Comparison of ENCODE assay signal across 1 cellular context in genomic region chr11:74170694-74171629, GRCh38.
TF ChIP-seq lines count a peak whose summit lies in the region.

A gene with protein sequence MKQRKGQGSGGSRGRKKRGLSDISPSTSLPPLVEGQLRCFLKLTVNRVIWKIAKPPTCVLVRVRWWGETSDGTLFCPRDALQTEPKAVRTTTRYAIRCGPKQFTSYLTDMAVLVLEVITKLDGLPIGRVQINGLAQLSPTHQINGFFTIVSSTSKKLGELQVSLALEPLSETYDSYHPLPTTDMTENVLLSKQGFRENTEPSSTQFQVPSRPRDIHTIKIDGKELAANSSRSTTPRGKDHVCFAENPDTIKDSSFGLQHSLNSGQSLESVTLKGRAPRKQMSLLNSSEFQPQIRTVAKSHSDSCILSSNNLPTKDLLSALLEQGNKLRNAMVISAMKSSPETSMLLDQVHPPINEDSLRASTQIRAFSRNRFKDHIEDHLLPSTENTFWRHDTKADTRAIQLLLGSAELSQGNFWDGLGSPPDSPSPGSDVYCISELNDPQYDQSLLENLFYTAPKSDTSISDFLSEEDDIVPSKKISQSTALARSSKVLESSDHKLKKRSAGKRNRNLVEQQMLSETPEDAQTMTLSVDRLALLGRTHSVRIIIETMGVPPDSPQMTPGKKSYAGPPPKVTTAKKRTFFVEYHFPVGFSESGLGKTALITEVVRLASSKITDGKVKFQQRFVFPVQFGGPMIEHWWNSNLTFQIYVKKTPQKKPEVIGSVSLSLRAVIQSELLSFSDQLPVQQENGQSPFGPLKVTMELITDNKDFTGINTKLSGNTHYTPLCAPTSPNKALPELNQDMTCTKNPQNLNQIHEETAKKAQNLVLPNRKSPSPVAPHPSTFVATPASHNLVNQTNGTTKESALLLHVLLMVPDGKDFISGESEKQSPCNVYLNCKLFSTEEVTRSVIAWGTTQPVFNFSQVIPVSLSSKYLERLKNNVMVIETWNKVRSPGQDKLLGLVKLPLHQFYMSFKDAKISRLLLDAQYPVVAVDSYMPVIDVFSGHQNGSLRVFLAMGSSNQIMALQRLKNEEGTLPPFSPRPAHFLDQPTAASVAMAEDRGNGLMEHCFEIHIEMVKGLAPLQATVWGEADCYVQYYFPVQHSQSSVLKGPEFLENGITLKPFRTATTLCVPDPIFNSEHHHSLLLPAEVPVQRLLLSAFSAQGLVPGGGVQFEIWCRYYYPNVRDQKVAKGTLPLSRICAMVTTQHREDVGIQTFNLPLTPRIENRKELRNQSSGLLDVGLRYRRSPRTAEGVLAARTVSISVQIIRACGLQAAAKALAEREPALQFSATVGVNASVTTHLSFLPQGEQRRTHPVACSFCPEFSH (N-terminal part only) (minus strand): TSS chr11:74171002. CDS start chr11:74170792, 210 bp downstream.
Gene PPME1 (plus strand): TSS chr11:74171289. CDS start chr11:74171422, 133 bp downstream.

TF ChIP-seq in HepG2, 621 proteins besides CTCF, POLR2A, EP300 and RAD21 (continued from another document and continues in another):
- TF ChIP-seq, protein P1, sequence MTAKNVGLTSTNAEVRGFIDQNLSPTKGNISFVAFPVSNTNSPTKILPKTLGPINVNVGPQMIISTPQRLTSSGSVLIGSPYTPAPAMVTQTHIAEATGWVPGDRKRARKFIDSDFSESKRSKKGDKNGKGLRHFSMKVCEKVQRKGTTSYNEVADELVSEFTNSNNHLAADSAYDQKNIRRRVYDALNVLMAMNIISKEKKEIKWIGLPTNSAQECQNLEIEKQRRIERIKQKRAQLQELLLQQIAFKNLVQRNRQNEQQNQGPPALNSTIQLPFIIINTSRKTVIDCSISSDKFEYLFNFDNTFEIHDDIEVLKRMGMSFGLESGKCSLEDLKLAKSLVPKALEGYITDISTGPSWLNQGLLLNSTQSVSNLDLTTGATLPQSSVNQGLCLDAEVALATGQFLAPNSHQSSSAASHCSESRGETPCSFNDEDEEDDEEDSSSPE (CRISPR knock-in tag; IDR thresholded peaks at IDR 0.05): peak; percentile 95
- TF ChIP-seq SAP130 (CRISPR knock-in tag; IDR thresholded peaks at IDR 0.05; ENCODE audit: low read depth) (peak; percentile 92), POLR2AphosphoS5 (IDR thresholded peaks at IDR 0.05; ENCODE audit: low read depth, low read length) (peak; percentile 88), DDIT3 (CRISPR knock-in tag; IDR thresholded peaks at IDR 0.05) (no peak), RBM22 (optimal IDR thresholded peaks at IDR 0.05; ENCODE audit: low read length) (peak; percentile 36), PITX1 (CRISPR knock-in tag; IDR thresholded peaks at IDR 0.05) (0 out of 2 replicates have a peak, but pooled peaks have one; percentile 63), ADNP (CRISPR knock-in tag; IDR thresholded peaks at IDR 0.05) (no peak), ZNF30 (CRISPR knock-in tag; IDR thresholded peaks at IDR 0.05) (no peak), TSC22D2 (CRISPR knock-in tag; IDR thresholded peaks at IDR 0.05; ENCODE audit: borderline replicate concordance) (peak; percentile 26; the same call in 1 of the 2 replicates), ZNF430 (CRISPR knock-in tag; IDR thresholded peaks at IDR 0.05) (peak; percentile 59; the same call in 1 of the 2 replicates), ZNF251 (CRISPR knock-in tag; IDR thresholded peaks at IDR 0.05) (no peak), EHMT2 (IDR thresholded peaks at IDR 0.05; ENCODE audit: borderline replicate concordance, low read depth, low read length) (peak; percentile 49; the same call in 1 of the 2 replicates), FOSL2 (CRISPR knock-in tag; IDR thresholded peaks at IDR 0.05) (peak; percentile 35; the same call in 1 of the 2 replicates), TP53 (CRISPR knock-in tag; conservative IDR thresholded peaks at IDR 0.05) (no peak), ZKSCAN8 (CRISPR knock-in tag; IDR thresholded peaks at IDR 0.05; ENCODE audit: borderline replicate concordance) (peak; percentile 34; the same call in 1 of the 2 replicates), MZF1 (CRISPR knock-in tag; IDR thresholded peaks at IDR 0.05; ENCODE audit: borderline replicate concordance) (no peak), ZNF180 (CRISPR knock-in tag; IDR thresholded peaks at IDR 0.05; ENCODE audit: borderline replicate concordance, low read depth) (no peak), SOX13 (IDR thresholded peaks at IDR 0.05) (no peak), SOX13 (CRISPR knock-in tag; conservative IDR thresholded peaks at IDR 0.05 in 1 of 2, IDR thresholded peaks at IDR 0.05 in 1 of 2) (no peak), TERF1 (CRISPR knock-in tag; IDR thresholded peaks at IDR 0.05) (no peak), ZNF83 (CRISPR knock-in tag; IDR thresholded peaks at IDR 0.05; ENCODE audit: borderline replicate concordance) (no peak), ZNF562 (CRISPR knock-in tag; IDR thresholded peaks at IDR 0.05; ENCODE audit: borderline replicate concordance) (no peak), TFE3 (CRISPR knock-in tag; IDR thresholded peaks at IDR 0.05) (0 out of 2 replicates have a peak, but pooled peaks have one; percentile 52), GMEB1 (CRISPR knock-in tag; IDR thresholded peaks at IDR 0.05; ENCODE audit: borderline replicate concordance) (peak; percentile 87; the same call in 1 of the 2 replicates), ZNF343 (CRISPR knock-in tag; IDR thresholded peaks at IDR 0.05) (peak; percentile 44; the same call in 1 of the 2 replicates), HNRNPL (IDR thresholded peaks at IDR 0.05; ENCODE audit: low read depth, low read length) (no peak), RFX5 (IDR thresholded peaks at IDR 0.05; ENCODE audit: low read depth, low read length) (no peak), SNAI1 (CRISPR knock-in tag; IDR thresholded peaks at IDR 0.05; ENCODE audit: borderline replicate concordance) (no peak), ZNF549 (CRISPR knock-in tag; IDR thresholded peaks at IDR 0.05) (no peak), ZBTB37 (CRISPR knock-in tag; IDR thresholded peaks at IDR 0.05) (no peak), HNF1B (CRISPR knock-in tag; IDR thresholded peaks at IDR 0.05) (peak; percentile 60; the same call in 1 of the 2 replicates), ZNF790 (CRISPR knock-in tag; IDR thresholded peaks at IDR 0.05; ENCODE audit: borderline replicate concordance) (no peak), MAZ (IDR thresholded peaks at IDR 0.05; ENCODE audit: borderline replicate concordance, low read depth, low read length) (no peak), MAZ (CRISPR knock-in tag; IDR thresholded peaks at IDR 0.05; ENCODE audit: low read depth) (peak; percentile 95)
- TF ChIP-seq, protein P2, sequence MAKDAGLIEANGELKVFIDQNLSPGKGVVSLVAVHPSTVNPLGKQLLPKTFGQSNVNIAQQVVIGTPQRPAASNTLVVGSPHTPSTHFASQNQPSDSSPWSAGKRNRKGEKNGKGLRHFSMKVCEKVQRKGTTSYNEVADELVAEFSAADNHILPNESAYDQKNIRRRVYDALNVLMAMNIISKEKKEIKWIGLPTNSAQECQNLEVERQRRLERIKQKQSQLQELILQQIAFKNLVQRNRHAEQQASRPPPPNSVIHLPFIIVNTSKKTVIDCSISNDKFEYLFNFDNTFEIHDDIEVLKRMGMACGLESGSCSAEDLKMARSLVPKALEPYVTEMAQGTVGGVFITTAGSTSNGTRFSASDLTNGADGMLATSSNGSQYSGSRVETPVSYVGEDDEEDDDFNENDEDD (CRISPR knock-in tag; IDR thresholded peaks at IDR 0.05; ENCODE audit: borderline replicate concordance): peak; percentile 82
- TF ChIP-seq, protein P3, sequence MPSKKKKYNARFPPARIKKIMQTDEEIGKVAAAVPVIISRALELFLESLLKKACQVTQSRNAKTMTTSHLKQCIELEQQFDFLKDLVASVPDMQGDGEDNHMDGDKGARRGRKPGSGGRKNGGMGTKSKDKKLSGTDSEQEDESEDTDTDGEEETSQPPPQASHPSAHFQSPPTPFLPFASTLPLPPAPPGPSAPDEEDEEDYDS (CRISPR knock-in tag; IDR thresholded peaks at IDR 0.05): peak; percentile 83; the same call in 1 of the 2 replicates
- TF ChIP-seq, protein P4, sequence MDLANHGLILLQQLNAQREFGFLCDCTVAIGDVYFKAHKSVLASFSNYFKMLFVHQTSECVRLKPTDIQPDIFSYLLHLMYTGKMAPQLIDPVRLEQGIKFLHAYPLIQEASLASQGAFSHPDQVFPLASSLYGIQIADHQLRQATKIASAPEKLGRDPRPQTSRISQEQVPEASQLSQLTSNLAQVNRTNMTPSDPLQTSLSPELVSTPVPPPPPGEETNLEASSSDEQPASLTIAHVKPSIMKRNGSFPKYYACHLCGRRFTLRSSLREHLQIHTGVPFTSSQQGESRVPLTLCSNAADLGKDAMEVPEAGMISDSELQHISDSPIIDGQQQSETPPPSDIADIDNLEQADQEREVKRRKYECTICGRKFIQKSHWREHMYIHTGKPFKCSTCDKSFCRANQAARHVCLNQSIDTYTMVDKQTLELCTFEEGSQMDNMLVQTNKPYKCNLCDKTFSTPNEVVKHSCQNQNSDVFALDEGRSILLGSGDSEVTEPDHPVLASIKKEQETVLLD (CRISPR knock-in tag; IDR thresholded peaks at IDR 0.05; ENCODE audit: low read depth): peak; percentile 76; the same call in 1 of the 2 replicates
- TF ChIP-seq, protein P5, sequence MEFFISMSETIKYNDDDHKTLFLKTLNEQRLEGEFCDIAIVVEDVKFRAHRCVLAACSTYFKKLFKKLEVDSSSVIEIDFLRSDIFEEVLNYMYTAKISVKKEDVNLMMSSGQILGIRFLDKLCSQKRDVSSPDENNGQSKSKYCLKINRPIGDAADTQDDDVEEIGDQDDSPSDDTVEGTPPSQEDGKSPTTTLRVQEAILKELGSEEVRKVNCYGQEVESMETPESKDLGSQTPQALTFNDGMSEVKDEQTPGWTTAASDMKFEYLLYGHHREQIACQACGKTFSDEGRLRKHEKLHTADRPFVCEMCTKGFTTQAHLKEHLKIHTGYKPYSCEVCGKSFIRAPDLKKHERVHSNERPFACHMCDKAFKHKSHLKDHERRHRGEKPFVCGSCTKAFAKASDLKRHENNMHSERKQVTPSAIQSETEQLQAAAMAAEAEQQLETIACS (CRISPR knock-in tag; IDR thresholded peaks at IDR 0.05): no peak
- TF ChIP-seq, protein P6, sequence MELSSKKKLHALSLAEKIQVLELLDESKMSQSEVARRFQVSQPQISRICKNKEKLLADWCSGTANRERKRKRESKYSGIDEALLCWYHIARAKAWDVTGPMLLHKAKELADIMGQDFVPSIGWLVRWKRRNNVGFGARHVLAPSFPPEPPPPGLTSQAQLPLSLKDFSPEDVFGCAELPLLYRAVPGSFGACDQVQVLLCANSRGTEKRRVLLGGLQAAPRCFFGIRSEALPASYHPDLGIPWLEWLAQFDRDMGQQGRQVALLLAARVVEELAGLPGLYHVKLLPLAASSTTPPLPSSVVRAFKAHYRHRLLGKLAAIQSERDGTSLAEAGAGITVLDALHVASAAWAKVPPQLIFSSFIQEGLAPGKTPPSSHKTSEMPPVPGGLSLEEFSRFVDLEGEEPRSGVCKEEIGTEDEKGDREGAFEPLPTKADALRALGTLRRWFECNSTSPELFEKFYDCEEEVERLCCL (CRISPR knock-in tag; IDR thresholded peaks at IDR 0.05; ENCODE audit: borderline replicate concordance): no peak
